8 cellular contexts compared by ENCODE assay signal in the genomic region with DNA sequence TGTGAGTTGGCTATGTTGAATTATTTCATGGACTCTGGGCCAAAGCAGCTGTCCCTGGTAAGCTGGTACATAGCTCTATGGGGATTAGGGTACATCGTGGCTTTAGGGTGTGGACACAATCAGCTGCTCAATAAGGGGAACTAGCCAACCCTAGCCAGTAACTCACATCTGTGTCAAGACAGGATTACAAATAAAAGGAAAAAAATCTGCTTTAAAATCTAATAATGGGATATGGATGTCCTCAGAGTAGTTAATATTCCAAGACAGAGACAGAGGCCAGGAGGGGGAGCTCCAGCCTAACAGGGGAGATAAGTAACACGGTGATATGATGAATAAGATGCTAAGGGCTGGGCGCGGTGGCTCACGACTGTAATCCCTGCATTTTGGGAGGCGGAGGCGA. TPM values are rescaled to one million over a fixed set of nuclear protein-coding genes. Genes with fewer than 3 reads are reported as not detected.
A peak's percentile ranks its signal among the peaks of the same experiment; 100 is the strongest.
DNase-seq lines count a peak whose midpoint lies in the region; ATAC-seq and TF ChIP-seq lines count a peak whose summit lies in the region.

No MANE protein-coding gene starts in this region.

- no peak overlapping the region for H3K9ac ChIP-seq in Loucy (ENCODE audit: low read depth, low read length, poor library complexity, severe bottlenecking)

- peak; percentile 32 to 49 (median 44) for DNase-seq in CD4-positive, CD25-positive, alpha-beta regulatory T cell
- peak; percentile 22 for DNase-seq in cerebellar cortex (ENCODE audit: low spot score)
- DNase-seq in medulla oblongata (ENCODE audit: extremely low spot score), result peak; percentile 54
- no peak for DNase-seq in stimulated activated effector memory CD8-positive, alpha-beta T cell treated with anti-CD3 and anti-CD28 coated beads, Interleukin-12 subunit alpha, Interleukin-12 subunit beta, amount 100 ng/mL, for 72 hours (ENCODE audit: low spot score in 2 of 2)

- no peaks in the 10 kb centered on the region for H3K4me1 Mint-ChIP-seq in CD4-positive, CD25-positive, alpha-beta regulatory T cell
- no peaks in the 10 kb centered on the region for H3K4me1 Mint-ChIP-seq in stimulated activated effector memory CD8-positive, alpha-beta T cell treated with anti-CD3 and anti-CD28 coated beads, Interleukin-12 subunit alpha, Interleukin-12 subunit beta, amount 100 ng/mL, for 72 hours

- no peak overlapping the region for H3K4me3 Mint-ChIP-seq in CD4-positive, CD25-positive, alpha-beta regulatory T cell
- H3K4me3 Mint-ChIP-seq in stimulated activated effector memory CD8-positive, alpha-beta T cell treated with anti-CD3 and anti-CD28 coated beads, Interleukin-12 subunit alpha, Interleukin-12 subunit beta, amount 100 ng/mL, for 72 hours, result no peak overlapping the region

- no peaks in the 10 kb centered on the region for H3F3A ChIP-seq in Loucy (ENCODE audit: low read depth)

- no peaks in the 10 kb centered on the region for H3K79me2 ChIP-seq in Loucy (ENCODE audit: insufficient read depth, low read length)

- H3K4me2 ChIP-seq in Loucy (ENCODE audit: low read depth, low read length, poor library complexity, severe bottlenecking), result no peak overlapping the region

- H2AFZ ChIP-seq in Loucy (ENCODE audit: low read length), result no peak overlapping the region

- no peaks in the 10 kb centered on the region for H3K27me3 ChIP-seq in CD4-positive, CD25-positive, alpha-beta regulatory T cell (ENCODE audit: control insufficient read depth, insufficient read depth, low read length)
- H3K27me3 ChIP-seq in Loucy (ENCODE audit: insufficient read depth, low read length, poor library complexity, severe bottlenecking), result no peaks in the 10 kb centered on the region

- peak; percentile 69 for TF ChIP-seq CTCF in Loucy (conservative IDR thresholded peaks at IDR 0.05; ENCODE audit: low read length)
- peak; percentile 95 for TF ChIP-seq CTCF in VCaP (conservative IDR thresholded peaks at IDR 0.05)

- no peak overlapping the region for H3K27ac ChIP-seq in CD4-positive, CD25-positive, alpha-beta regulatory T cell (ENCODE audit: insufficient read depth, low read length, poor library complexity, severe bottlenecking)
- no peak overlapping the region for H3K27ac ChIP-seq in VCaP

- H3K27me3 Mint-ChIP-seq in CD4-positive, CD25-positive, alpha-beta regulatory T cell, result no peaks in the 10 kb centered on the region

- no peak overlapping the region for H3K4me3 ChIP-seq in CD4-positive, CD25-positive, alpha-beta regulatory T cell (ENCODE audit: low read depth, low read length)
- no peak overlapping the region for H3K4me3 ChIP-seq in Loucy (ENCODE audit: low read length, poor library complexity, severe bottlenecking)

- H3K9me3 ChIP-seq in CD4-positive, CD25-positive, alpha-beta regulatory T cell (ENCODE audit: control insufficient read depth in 2 of 2, low read length in 2 of 2), result no peaks in the 10 kb centered on the region
- no peaks in the 10 kb centered on the region for H3K9me3 ChIP-seq in Loucy (ENCODE audit: insufficient read depth, low read depth, low read length)

- no peak overlapping the region for H3K27ac Mint-ChIP-seq in CD4-positive, CD25-positive, alpha-beta regulatory T cell
- H3K27ac Mint-ChIP-seq in stimulated activated effector memory CD8-positive, alpha-beta T cell treated with anti-CD3 and anti-CD28 coated beads, Interleukin-12 subunit alpha, Interleukin-12 subunit beta, amount 100 ng/mL, for 72 hours, result no peak overlapping the region

- no peaks in the 10 kb centered on the region for H3K36me3 Mint-ChIP-seq in CD4-positive, CD25-positive, alpha-beta regulatory T cell
- H3K36me3 Mint-ChIP-seq in stimulated activated effector memory CD8-positive, alpha-beta T cell treated with anti-CD3 and anti-CD28 coated beads, Interleukin-12 subunit alpha, Interleukin-12 subunit beta, amount 100 ng/mL, for 72 hours, result no peaks in the 10 kb centered on the region

- peaks cover 0 to 4% (median 0%) of the 10 kb centered on the region in 7 donors for H3K9me3 Mint-ChIP-seq in CD4-positive, CD25-positive, alpha-beta regulatory T cell
- no peaks in the 10 kb centered on the region for H3K9me3 Mint-ChIP-seq in stimulated activated effector memory CD8-positive, alpha-beta T cell treated with anti-CD3 and anti-CD28 coated beads, Interleukin-12 subunit alpha, Interleukin-12 subunit beta, amount 100 ng/mL, for 72 hours

- peak in 1 of 2 donors; percentile 53 for ATAC-seq in CD4-positive, CD25-positive, alpha-beta regulatory T cell (ENCODE audit: low read depth in 2 of 2)
- peak; percentile 76 for ATAC-seq in stimulated activated effector memory CD8-positive, alpha-beta T cell treated with anti-CD3 and anti-CD28 coated beads, Interleukin-12 subunit alpha, Interleukin-12 subunit beta, amount 100 ng/mL, for 72 hours
- ATAC-seq in GM18909 (IDR thresholded peaks at IDR 0.05; ENCODE audit: poor library complexity, unreplicated experiment) (no peak), HG02938 (IDR thresholded peaks at IDR 0.05; ENCODE audit: unreplicated experiment) (no peak)

- H4K20me1 ChIP-seq in Loucy (ENCODE audit: insufficient read depth, low read length, poor library complexity, severe bottlenecking), result no peaks in the 10 kb centered on the region

- H3K9me2 ChIP-seq in Loucy (replicated peaks; ENCODE audit: low read depth, low read length), result no peaks in the 10 kb centered on the region

- H3K4me1 ChIP-seq in CD4-positive, CD25-positive, alpha-beta regulatory T cell (ENCODE audit: control insufficient read depth, insufficient read depth, low read length, poor library complexity, severe bottlenecking), result no peaks in the 10 kb centered on the region
- H3K4me1 ChIP-seq in Loucy (ENCODE audit: insufficient read depth, low read length, poor library complexity, severe bottlenecking), result no peaks in the 10 kb centered on the region

- H3K36me3 ChIP-seq in CD4-positive, CD25-positive, alpha-beta regulatory T cell (ENCODE audit: control insufficient read depth, insufficient read depth, low read length), result no peaks in the 10 kb centered on the region
- H3K36me3 ChIP-seq in Loucy (ENCODE audit: insufficient read depth, low read length), result no peaks in the 10 kb centered on the region

RNA-seq across cellular contexts. Expression of a gene that starts 21.1 kb away (rescaled TPM):
- total RNA-seq in CD4-positive, CD25-positive, alpha-beta regulatory T cell, result 31.9 TPM
- 10 to 100 TPM; 39.1 to 62.4 (median 59.8) TPM for polyA plus RNA-seq in CD4-positive, CD25-positive, alpha-beta regulatory T cell

RNA-seq across cellular contexts. Expression of a gene that starts 48.7 kb away (rescaled TPM):
- 7.0 TPM for total RNA-seq in CD4-positive, CD25-positive, alpha-beta regulatory T cell
- 10 to 100 TPM; 14.1 to 20.5 (median 16.1) TPM for polyA plus RNA-seq in CD4-positive, CD25-positive, alpha-beta regulatory T cell

RNA-seq across cellular contexts. Expression of a gene that starts 58.4 kb away (rescaled TPM):
- total RNA-seq in CD4-positive, CD25-positive, alpha-beta regulatory T cell, result 180 TPM
- polyA plus RNA-seq in CD4-positive, CD25-positive, alpha-beta regulatory T cell, result 100 to 1,000 TPM; 170 to 212 (median 180) TPM

Comparison
In these comparisons a context has a peak if more than half of its experiments do, and no peak if none do; other contexts are left out.
1. DNase-seq: peak in CD4-positive, CD25-positive, alpha-beta regulatory T cell (3 of 3), cerebellar cortex (single experiment) and medulla oblongata (single experiment); none in stimulated activated effector memory CD8-positive, alpha-beta T cell treated with anti-CD3 and anti-CD28 coated beads, Interleukin-12 subunit alpha, Interleukin-12 subunit beta, amount 100 ng/mL, for 72 hours (0 of 2).